In the genomic region with DNA sequence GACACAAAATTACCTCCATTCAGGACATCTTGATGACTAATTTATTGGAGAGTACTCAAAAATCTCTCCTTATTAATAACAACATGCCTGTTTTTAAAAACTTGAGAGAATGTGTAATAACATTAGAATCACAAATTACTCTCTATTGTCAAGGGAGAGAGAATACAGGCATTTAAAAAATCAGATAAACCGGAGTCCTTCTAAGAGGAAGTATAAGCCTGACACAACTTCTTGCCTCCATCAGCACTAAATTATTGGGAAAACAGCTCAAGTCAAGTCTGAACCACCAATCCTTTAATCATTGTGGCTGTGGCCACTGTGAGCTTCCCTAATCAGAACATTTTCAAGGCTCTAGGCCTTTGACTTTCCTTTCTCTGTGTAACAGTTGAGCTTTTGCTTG, we compare ENCODE assay signal across 10 cellular contexts.
"Had no signal": no experiment of that assay in that cellular context is flagged by ENCODE, and none has a peak within 500 bp of the region (broad histone marks: within the 10 kb centered on the region; RNA-seq: fewer than 3 reads in every experiment).

No MANE protein-coding gene starts in this region.

- H3K36me3 ChIP-seq: lower lobe of right lung, right lobe of liver had no signal

- ATAC-seq: activated naive CD4-positive, alpha-beta T cell treated with anti-CD3 and anti-CD28 coated beads, Interleukin-2, amount 50 U/mL, for 72 hours; naive thymus-derived CD4-positive, alpha-beta T cell had no signal

- H3K4me3 ChIP-seq: lower lobe of right lung, right lobe of liver had no signal

- H3K27me3 ChIP-seq: right lobe of liver had no signal

- DNase-seq: activated CD4-positive, alpha-beta T cell treated with anti-CD3 and anti-CD28 coated beads, Interleukin-2, amount 50 U/mL, for 4 hours; activated T-cell treated with anti-CD3 and anti-CD28 coated beads, Interleukin-2, amount 50 U/mL, for 1 hour; hippocampal formation; lower lobe of right lung; naive thymus-derived CD4-positive, alpha-beta T cell; right lobe of liver; stimulated activated CD4-positive, alpha-beta T cell treated with anti-CD3 and anti-CD28 coated beads, Interleukin-12 subunit alpha, Interleukin-12 subunit beta, amount 100 ng/mL, for 4 hours; stimulated activated naive CD4-positive, alpha-beta T cell; SW 1271 had no signal

- H3K27ac ChIP-seq: lower lobe of right lung, right lobe of liver had no signal

- H3K9me3 ChIP-seq: lower lobe of right lung, right lobe of liver had no signal

- H3K4me1 ChIP-seq: lower lobe of right lung, right lobe of liver had no signal
